In genomic region chrX:103382893-103383292, GRCh38 we compare ENCODE assay signal across 2 cellular contexts.
TF ChIP-seq lines count a peak whose summit lies in the region.

No MANE protein-coding gene starts in this region.

TF ChIP-seq in A549, 52 proteins besides CTCF, POLR2A, EP300 and RAD21 (continued from another document):
- TF ChIP-seq E2F6 (IDR thresholded peaks at IDR 0.05; ENCODE audit: borderline replicate concordance, low read depth) (no peak), KDM1A (IDR thresholded peaks at IDR 0.05; ENCODE audit: low read depth) (no peak), KDM5A (IDR thresholded peaks at IDR 0.05) (no peak), TFCP2L1 (CRISPR knock-in tag; IDR thresholded peaks at IDR 0.05) (no peak), CHD4 (IDR thresholded peaks at IDR 0.05; ENCODE audit: borderline replicate concordance) (no peak), RARB (CRISPR knock-in tag; IDR thresholded peaks at IDR 0.05) (no peak), SMC3 (IDR thresholded peaks at IDR 0.05) (no peak), FOSL2 (IDR thresholded peaks at IDR 0.05) (no peak), FOSL2 (CRISPR knock-in tag; IDR thresholded peaks at IDR 0.05) (no peak)
TF ChIP-seq in A549: peak in this region for 0.

TF ChIP-seq in HEK293, 187 proteins besides CTCF, POLR2A, EP300 and RAD21 (continued from another document):
- TF ChIP-seq ATF2 (tag by site-specific recombination; IDR thresholded peaks at IDR 0.05; ENCODE audit: low read depth): no peak
- peak; percentile 51; the same call in 1 of the 2 replicates for TF ChIP-seq ZNF660 (tag by site-specific recombination; IDR thresholded peaks at IDR 0.05)
- TF ChIP-seq KLF16 (tag by site-specific recombination; IDR thresholded peaks at IDR 0.05): no peak
- TF ChIP-seq ZNF560 (tag by site-specific recombination; IDR thresholded peaks at IDR 0.05; ENCODE audit: borderline replicate concordance): no peak
- TF ChIP-seq KLF1 (tag by site-specific recombination; IDR thresholded peaks at IDR 0.05): no peak
